1 cellular context compared by ENCODE assay signal in the genomic region with DNA sequence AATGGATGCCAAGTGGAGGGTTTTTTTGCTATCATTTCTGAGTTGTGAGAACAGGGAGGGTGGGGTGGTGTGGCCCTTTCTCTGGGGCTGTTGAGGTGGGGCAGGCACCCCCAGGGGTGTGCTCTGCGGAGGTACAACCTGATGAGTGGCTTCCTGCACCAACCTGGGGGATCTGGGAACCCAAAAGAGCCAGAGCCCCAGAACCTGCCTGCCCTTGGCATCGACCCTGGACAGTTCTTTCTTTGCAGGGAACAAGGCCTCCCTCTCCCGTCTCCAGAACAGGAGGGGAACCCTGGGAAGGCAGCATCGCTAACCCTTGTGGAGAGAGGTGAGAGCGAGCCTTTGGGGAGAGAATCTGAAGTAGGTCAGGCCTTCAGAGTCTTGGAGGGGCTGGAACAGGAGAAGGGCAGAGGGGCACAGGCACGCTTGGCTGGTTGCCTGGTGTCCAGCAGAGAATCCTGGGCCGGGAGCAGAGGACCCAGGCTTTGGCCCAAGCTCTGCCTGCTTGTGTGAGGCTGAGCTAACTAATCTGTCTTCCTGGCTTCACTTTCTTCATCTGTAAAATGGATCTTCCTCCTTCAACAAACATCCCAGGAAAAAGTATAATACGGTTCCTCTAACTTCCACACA.
TF ChIP-seq lines count a peak whose summit lies in the region.

No MANE protein-coding gene starts in this region.

TF ChIP-seq in IMR-90, 13 proteins besides CTCF, POLR2A, EP300 and RAD21:
- TF ChIP-seq MAZ (IDR thresholded peaks at IDR 0.05; ENCODE audit: borderline replicate concordance, low read depth, low read length) (no peak), BHLHE40 (IDR thresholded peaks at IDR 0.05; ENCODE audit: low read depth, low read length) (no peak), NFE2L2 (IDR thresholded peaks at IDR 0.05; ENCODE audit: low read depth, low read length) (no peak), MAFK (IDR thresholded peaks at IDR 0.05; ENCODE audit: low read depth, low read length) (no peak), FOS (IDR thresholded peaks at IDR 0.05; ENCODE audit: low read depth, low read length) (no peak), RFX5 (IDR thresholded peaks at IDR 0.05; ENCODE audit: low read depth, low read length) (no peak)
